Comparison of ENCODE assay signal across 19 cellular contexts in genomic region chr4:107896651-107897050, GRCh38. TPM values are rescaled to one million over a fixed set of nuclear protein-coding genes. Genes with fewer than 3 reads are reported as not detected.
A peak's percentile ranks its signal among the peaks of the same experiment; 100 is the strongest.
DNase-seq lines count a peak whose midpoint lies in the region; ATAC-seq, FAIRE-seq and TF ChIP-seq lines count a peak whose summit lies in the region.
"Had no signal": no experiment of that assay in that cellular context is flagged by ENCODE, and none has a peak within 500 bp of the region (broad histone marks: within the 10 kb centered on the region; RNA-seq: fewer than 3 reads in every experiment).

No MANE protein-coding gene starts in this region.

- in situ Hi-C loops in HepG2 (cut with HindIII; ENCODE audit: extremely low pct_ligation_motif_present, low pct_unique_long_range_greater_than_20kb): no loop called here

- POLR2A ChIA-PET in HepG2 (lab: Yijun Ruan, JAX): no interaction called here

- no peak overlapping the region for H3K4me3 Mint-ChIP-seq in progenitor cell of endocrine pancreas (ENCODE audit: low read depth)
- H3K4me3 Mint-ChIP-seq: CD8-positive, alpha-beta T cell; neural crest cell had no signal

- TF ChIP-seq POLR2A in HepG2 (IDR thresholded peaks at IDR 0.05; ENCODE audit: insufficient read depth in 1 of 2, low read depth in 2 of 2, low read length in 2 of 2): no peak
- no peak for TF ChIP-seq POLR2A in esophagus squamous epithelium (IDR thresholded peaks at IDR 0.05)

- 70% methylated on average over 1 of the region's 1 CpG for WGBS in liver
- 66% methylated on average over 1 of the region's 1 CpG for WGBS in HepG2 (ENCODE audit: low lambda C conversion rate)
- 17 to 35% methylated on average over 1 of the region's 1 CpG for whole genome bisulfite sequencing in esophagus squamous epithelium, 2 donors

- H3K9me3 ChIP-seq in liver (ENCODE audit: control insufficient read depth in 4 of 4, low read length in 3 of 4): no peaks in the 10 kb centered on the region
- H3K9me3 ChIP-seq in HepG2 (ENCODE audit: low read length): no peaks in the 10 kb centered on the region
- no peaks in the 10 kb centered on the region for H3K9me3 ChIP-seq in esophagus squamous epithelium
- no peaks in the 10 kb centered on the region for H3K9me3 ChIP-seq in effector memory CD4-positive, alpha-beta T cell (ENCODE audit: control insufficient read depth, low read length)
- H3K9me3 ChIP-seq: body of pancreas, right lobe of liver had no signal

- H3K9me3 Mint-ChIP-seq in progenitor cell of endocrine pancreas (ENCODE audit: low read depth): peaks cover 3% of the 10 kb centered on the region
- H3K9me3 Mint-ChIP-seq: CD8-positive, alpha-beta T cell; neural crest cell had no signal

- H3K4me1 Mint-ChIP-seq in progenitor cell of endocrine pancreas (ENCODE audit: low read depth): peaks cover 25% of the 10 kb centered on the region
- H3K4me1 Mint-ChIP-seq: neural crest cell had no signal

- peak overlapping the region; percentile 88 for H3K27ac Mint-ChIP-seq in progenitor cell of endocrine pancreas
- H3K27ac Mint-ChIP-seq: CD8-positive, alpha-beta T cell had no signal

- peaks cover 0 to 23% (median 2%) of the 10 kb centered on the region in 4 donors for H3K4me1 ChIP-seq in liver (ENCODE audit: control insufficient read depth in 4 of 4, insufficient read depth in 4 of 4, low read length in 3 of 4)
- H3K4me1 ChIP-seq in HepG2 (ENCODE audit: insufficient read depth, low read length): peaks cover 10% of the 10 kb centered on the region
- peaks cover 0 to 51% (median 18%) of the 10 kb centered on the region in 3 donors for H3K4me1 ChIP-seq in esophagus squamous epithelium
- no peaks in the 10 kb centered on the region for H3K4me1 ChIP-seq in effector memory CD4-positive, alpha-beta T cell (ENCODE audit: control insufficient read depth, insufficient read depth, low read length, poor library complexity, severe bottlenecking)
- H3K4me1 ChIP-seq: body of pancreas, right lobe of liver had no signal

- TF ChIP-seq EP300 in HepG2 (IDR thresholded peaks at IDR 0.05; ENCODE audit: low read depth in 2 of 2, low read length in 2 of 2) (no peak), HepG2 (CRISPR knock-in tag; IDR thresholded peaks at IDR 0.05; ENCODE audit: borderline replicate concordance) (no peak)

- H2AFZ ChIP-seq in HepG2 (ENCODE audit: low read length): no peak overlapping the region

- H3K4me3 ChIP-seq in liver (ENCODE audit: low read depth in 1 of 3, low read length in 3 of 3) (no peak overlapping the region), HepG2 (replicated peaks in 1 of 3; ENCODE audit: insufficient read depth in 1 of 3, low read depth in 2 of 3, low read length in 3 of 3) (no peak overlapping the region), esophagus squamous epithelium (peak overlapping the region in 1 of 4 donors; percentile 31)
- H3K4me3 ChIP-seq in effector memory CD4-positive, alpha-beta T cell (ENCODE audit: insufficient read depth, low read depth, low read length, poor library complexity, severe bottlenecking): no peak overlapping the region
- H3K4me3 ChIP-seq: body of pancreas, dorsolateral prefrontal cortex, lung, right lobe of liver had no signal

- no peaks in the 10 kb centered on the region for H4K20me1 ChIP-seq in HepG2 (ENCODE audit: insufficient read depth, low read length)

- H3K4me2 ChIP-seq in HepG2 (ENCODE audit: low read depth, low read length): no peak overlapping the region

- no peak for FAIRE-seq in HepG2 (lab: Jason Lieb, UNC)
- FAIRE-seq: GM12891 had no signal

- no TSS peak for BruUV-seq in HepG2 (replicated peaks; lab: Mats Ljungman, UMichigan)

- no peaks in the 10 kb centered on the region for H3K27me3 Mint-ChIP-seq in progenitor cell of endocrine pancreas

- H3K36me3 Mint-ChIP-seq in progenitor cell of endocrine pancreas (ENCODE audit: insufficient read depth): peaks cover 3% of the 10 kb centered on the region
- H3K36me3 Mint-ChIP-seq: CD8-positive, alpha-beta T cell had no signal

- H3K27me3 ChIP-seq in liver (ENCODE audit: control insufficient read depth in 4 of 4, insufficient read depth in 4 of 4, low read length in 3 of 4) (no peaks in the 10 kb centered on the region), HepG2 (ENCODE audit: control insufficient read depth in 1 of 2, insufficient read depth in 2 of 2, low read length in 2 of 2) (no peaks in the 10 kb centered on the region), esophagus squamous epithelium (no peaks in the 10 kb centered on the region)
- H3K27me3 ChIP-seq in effector memory CD4-positive, alpha-beta T cell (replicated peaks; ENCODE audit: control insufficient read depth, insufficient read depth, low read length, poor library complexity, severe bottlenecking): no peaks in the 10 kb centered on the region
- H3K27me3 ChIP-seq: body of pancreas, dorsolateral prefrontal cortex, right lobe of liver had no signal

- CTCF ChIA-PET in HepG2 (lab: Yijun Ruan, JAX; ENCODE audit: low intra/inter-chr PET ratio, low total read pairs): no interaction called here

- no peak for ATAC-seq in HepG2
- ATAC-seq: CD8-positive, alpha-beta T cell had no signal

- no peak for TF ChIP-seq RAD21 in liver (IDR thresholded peaks at IDR 0.05)
- no peak for TF ChIP-seq RAD21 in HepG2 (CRISPR knock-in tag; IDR thresholded peaks at IDR 0.05)

- no peaks in the 10 kb centered on the region for H3K36me3 ChIP-seq in liver (ENCODE audit: control insufficient read depth in 4 of 4, insufficient read depth in 3 of 4, low read depth in 1 of 4, low read length in 3 of 4)
- no peaks in the 10 kb centered on the region for H3K36me3 ChIP-seq in HepG2 (replicated peaks in 1 of 2; ENCODE audit: control insufficient read depth in 1 of 2, insufficient read depth in 2 of 2, low read length in 2 of 2)
- H3K36me3 ChIP-seq in esophagus squamous epithelium: no peaks in the 10 kb centered on the region
- no peaks in the 10 kb centered on the region for H3K36me3 ChIP-seq in effector memory CD4-positive, alpha-beta T cell (ENCODE audit: control insufficient read depth, insufficient read depth, low read length)
- H3K36me3 ChIP-seq: right lobe of liver had no signal

- H3K9ac ChIP-seq in liver (ENCODE audit: low read depth in 1 of 2, low read length in 2 of 2) (no peak overlapping the region), HepG2 (ENCODE audit: insufficient read depth, low read depth, low read length) (no peak overlapping the region)

- intact Hi-C loops in HepG2 (cut with micrococcal nuclease; ENCODE audit: unreplicated experiment) (no loop called here), esophagus squamous epithelium (cut with DNase I) (no loop called here)

- no peaks in the 10 kb centered on the region for H3K79me2 ChIP-seq in HepG2 (ENCODE audit: insufficient read depth, low read length)

- no peak for DNase-seq in HepG2 (ENCODE audit: low spot score)
- DNase-seq in esophagus squamous epithelium (lab: John Stamatoyannopoulos, UW): no peak
- no peak for DNase-seq in progenitor cell of endocrine pancreas (ENCODE audit: low spot score, unreplicated experiment)
- DNase-seq in A172 (ENCODE audit: low spot score): no peak
- no peak for DNase-seq in effector memory CD4-positive, alpha-beta T cell
- DNase-seq in DMS153 (lab: John Stamatoyannopoulos, UW): no peak
- DNase-seq in activated naive CD4-positive, alpha-beta T cell treated with anti-CD3 and anti-CD28 coated beads, Interleukin-2, amount 50 U/mL, for 16 hours: no peak
- DNase-seq: activated CD8-positive, alpha-beta memory T cell treated with anti-CD3 and anti-CD28 coated beads for 24 hours; activated gamma-delta T cell; CD8-positive, alpha-beta T cell; dorsolateral prefrontal cortex; NCI-H1417; NCI-H345; right lobe of liver had no signal

- no peak for TF ChIP-seq CTCF in liver (IDR thresholded peaks at IDR 0.05; ENCODE audit: low read depth, low read length, missing input control)
- TF ChIP-seq CTCF in HepG2 (CRISPR knock-in tag; IDR thresholded peaks at IDR 0.05): no peak
- TF ChIP-seq CTCF in esophagus squamous epithelium (IDR thresholded peaks at IDR 0.05): no peak
- no peak for TF ChIP-seq CTCF in progenitor cell of endocrine pancreas (IDR thresholded peaks at IDR 0.05; ENCODE audit: unreplicated experiment)

- H3K27ac ChIP-seq in liver (ENCODE audit: low read depth in 1 of 2, low read length in 2 of 2) (peak overlapping the region; percentile 25 to 47), HepG2 (ENCODE audit: extremely low read length, insufficient read depth, low read length) (no peak overlapping the region), esophagus squamous epithelium (peak overlapping the region; percentile 53 to 78 (median 68))
- no peak overlapping the region for H3K27ac ChIP-seq in effector memory CD4-positive, alpha-beta T cell (ENCODE audit: insufficient read depth, low read length, poor library complexity, severe bottlenecking)
- H3K27ac ChIP-seq: dorsolateral prefrontal cortex had no signal

RNA-seq across cellular contexts. Expression of gene CYP2U1, which starts 34.7 kb away (rescaled TPM):
- total RNA-seq in liver: 1 to 10 TPM; 2.0 to 4.9 TPM
- 1 to 10 TPM; 2.8 to 3.5 TPM for polyA plus RNA-seq in liver
- total RNA-seq in HepG2 (2016; rRNA removed; fragmentation: Illumina TruSeq; extraction: Trizol): 1.9 and 3.4 TPM in 2 replicates
- total RNA-seq in HepG2 (2016; cell fraction: cytosol; rRNA removed; fragmentation: Illumina TruSeq; extraction: Trizol; ENCODE audit: low read depth): 0.71 and 0.88 TPM in 2 replicates
- 2.0 and 3.6 TPM in 2 replicates for total RNA-seq in HepG2 (2016; cell fraction: insoluble cytoplasmic fraction; rRNA removed; fragmentation: Illumina TruSeq; extraction: Trizol)
- 1.5 TPM in 2 replicates for total RNA-seq in HepG2 (2016; cell fraction: membrane; rRNA removed; fragmentation: Illumina TruSeq; extraction: Trizol)
- 4.4 and 5.1 TPM in 2 replicates for total RNA-seq in HepG2 (2016; cell fraction: nucleus; rRNA removed; fragmentation: Illumina TruSeq; extraction: Trizol)
- polyA plus RNA-seq in HepG2 (2011; rRNA removed): 1.3 and 1.4 TPM in 2 replicates
- 0.90 and 1.1 TPM in 2 replicates for polyA plus RNA-seq in HepG2 (2011; cell fraction: cytosol; rRNA removed)
- 0.74 and 0.88 TPM in 2 replicates for polyA plus RNA-seq in HepG2 (2011; cell fraction: nucleus; rRNA removed)
- polyA plus RNA-seq in HepG2 (2012): 1.3 TPM in 2 replicates
- polyA plus RNA-seq in HepG2 (2016; cell fraction: cytosol; fragmentation: Illumina TruSeq; extraction: Trizol; ENCODE audit: low read depth): 0.42 and 0.43 TPM in 2 replicates
- 1.8 TPM in 2 replicates for polyA plus RNA-seq in HepG2 (2016; cell fraction: insoluble cytoplasmic fraction; fragmentation: Illumina TruSeq; extraction: Trizol; ENCODE audit: low read depth)
- polyA plus RNA-seq in HepG2 (2016; cell fraction: membrane; fragmentation: Illumina TruSeq; extraction: Trizol; ENCODE audit: low read depth): 0.87 and 0.95 TPM in 2 replicates
- polyA plus RNA-seq in HepG2 (2016; cell fraction: nucleus; fragmentation: Illumina TruSeq; extraction: Trizol; ENCODE audit: insufficient read depth, low read depth): 4.0 and 4.4 TPM in 2 replicates
- 0.44 and 2.4 TPM in 2 replicates for polyA minus RNA-seq in HepG2 (2011; rRNA and poly(A)+ RNA removed; ENCODE audit: low replicate concordance)
- polyA minus RNA-seq in HepG2 (2011; cell fraction: cytosol; rRNA and poly(A)+ RNA removed): 1.8 and 2.6 TPM in 2 replicates
- polyA minus RNA-seq in HepG2 (2011; cell fraction: nucleus; rRNA and poly(A)+ RNA removed): 3.3 and 5.0 TPM in 2 replicates
- 1 to 10 TPM; 1.8 to 8.4 (median 4.5) TPM for total RNA-seq in esophagus squamous epithelium
- total RNA-seq in progenitor cell of endocrine pancreas: 5.2 and 6.1 TPM in 2 replicates
- 13.1 and 15.7 TPM in 2 replicates for total RNA-seq in A172 (2014; rRNA removed; shearing (Covaris generic))

Comparison
In these comparisons a context has a peak if more than half of its experiments do, and no peak if none do; other contexts are left out.
1. H3K27ac ChIP-seq: peak in liver (2 of 2) and esophagus squamous epithelium (4 of 4); none in HepG2 (single experiment) and effector memory CD4-positive, alpha-beta T cell (single experiment).